Comparison of ENCODE assay signal across 1 cellular context in the genomic region with DNA sequence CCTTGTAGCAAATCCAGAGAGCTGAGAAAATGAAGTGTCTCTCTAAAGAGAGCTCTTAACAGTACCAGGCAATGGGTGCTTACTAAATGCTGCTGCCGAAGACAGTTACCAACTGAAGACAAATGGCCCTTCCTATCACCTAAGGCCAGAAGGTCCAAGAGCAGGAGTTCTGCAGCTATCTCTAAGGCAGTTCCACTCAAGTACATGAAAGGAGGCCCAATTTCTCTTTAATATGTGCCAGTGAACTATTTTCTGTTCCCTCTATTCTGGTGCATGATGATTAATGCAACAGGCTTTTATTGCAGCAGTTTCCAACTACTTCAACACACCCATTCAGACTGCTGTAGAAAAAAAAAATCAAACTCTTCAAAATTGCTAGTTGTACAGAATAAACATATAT.
TF ChIP-seq lines count a peak whose summit lies in the region.

No MANE protein-coding gene starts in this region.

TF ChIP-seq in K562, 482 proteins besides CTCF, POLR2A, EP300 and RAD21 (continued from another document and continues in another):
- TF ChIP-seq, protein P1, sequence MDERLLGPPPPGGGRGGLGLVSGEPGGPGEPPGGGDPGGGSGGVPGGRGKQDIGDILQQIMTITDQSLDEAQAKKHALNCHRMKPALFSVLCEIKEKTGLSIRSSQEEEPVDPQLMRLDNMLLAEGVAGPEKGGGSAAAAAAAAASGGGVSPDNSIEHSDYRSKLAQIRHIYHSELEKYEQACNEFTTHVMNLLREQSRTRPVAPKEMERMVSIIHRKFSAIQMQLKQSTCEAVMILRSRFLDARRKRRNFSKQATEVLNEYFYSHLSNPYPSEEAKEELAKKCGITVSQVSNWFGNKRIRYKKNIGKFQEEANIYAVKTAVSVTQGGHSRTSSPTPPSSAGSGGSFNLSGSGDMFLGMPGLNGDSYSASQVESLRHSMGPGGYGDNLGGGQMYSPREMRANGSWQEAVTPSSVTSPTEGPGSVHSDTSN (CRISPR knock-in tag; IDR thresholded peaks at IDR 0.05; ENCODE audit: low read depth) = no peak
- TF ChIP-seq, protein P1 (tag; conservative IDR thresholded peaks at IDR 0.05; ENCODE audit: low read depth) = peak; percentile 84
- peak; percentile 78 for TF ChIP-seq LEF1 (IDR thresholded peaks at IDR 0.05)
- TF ChIP-seq, protein P2, sequence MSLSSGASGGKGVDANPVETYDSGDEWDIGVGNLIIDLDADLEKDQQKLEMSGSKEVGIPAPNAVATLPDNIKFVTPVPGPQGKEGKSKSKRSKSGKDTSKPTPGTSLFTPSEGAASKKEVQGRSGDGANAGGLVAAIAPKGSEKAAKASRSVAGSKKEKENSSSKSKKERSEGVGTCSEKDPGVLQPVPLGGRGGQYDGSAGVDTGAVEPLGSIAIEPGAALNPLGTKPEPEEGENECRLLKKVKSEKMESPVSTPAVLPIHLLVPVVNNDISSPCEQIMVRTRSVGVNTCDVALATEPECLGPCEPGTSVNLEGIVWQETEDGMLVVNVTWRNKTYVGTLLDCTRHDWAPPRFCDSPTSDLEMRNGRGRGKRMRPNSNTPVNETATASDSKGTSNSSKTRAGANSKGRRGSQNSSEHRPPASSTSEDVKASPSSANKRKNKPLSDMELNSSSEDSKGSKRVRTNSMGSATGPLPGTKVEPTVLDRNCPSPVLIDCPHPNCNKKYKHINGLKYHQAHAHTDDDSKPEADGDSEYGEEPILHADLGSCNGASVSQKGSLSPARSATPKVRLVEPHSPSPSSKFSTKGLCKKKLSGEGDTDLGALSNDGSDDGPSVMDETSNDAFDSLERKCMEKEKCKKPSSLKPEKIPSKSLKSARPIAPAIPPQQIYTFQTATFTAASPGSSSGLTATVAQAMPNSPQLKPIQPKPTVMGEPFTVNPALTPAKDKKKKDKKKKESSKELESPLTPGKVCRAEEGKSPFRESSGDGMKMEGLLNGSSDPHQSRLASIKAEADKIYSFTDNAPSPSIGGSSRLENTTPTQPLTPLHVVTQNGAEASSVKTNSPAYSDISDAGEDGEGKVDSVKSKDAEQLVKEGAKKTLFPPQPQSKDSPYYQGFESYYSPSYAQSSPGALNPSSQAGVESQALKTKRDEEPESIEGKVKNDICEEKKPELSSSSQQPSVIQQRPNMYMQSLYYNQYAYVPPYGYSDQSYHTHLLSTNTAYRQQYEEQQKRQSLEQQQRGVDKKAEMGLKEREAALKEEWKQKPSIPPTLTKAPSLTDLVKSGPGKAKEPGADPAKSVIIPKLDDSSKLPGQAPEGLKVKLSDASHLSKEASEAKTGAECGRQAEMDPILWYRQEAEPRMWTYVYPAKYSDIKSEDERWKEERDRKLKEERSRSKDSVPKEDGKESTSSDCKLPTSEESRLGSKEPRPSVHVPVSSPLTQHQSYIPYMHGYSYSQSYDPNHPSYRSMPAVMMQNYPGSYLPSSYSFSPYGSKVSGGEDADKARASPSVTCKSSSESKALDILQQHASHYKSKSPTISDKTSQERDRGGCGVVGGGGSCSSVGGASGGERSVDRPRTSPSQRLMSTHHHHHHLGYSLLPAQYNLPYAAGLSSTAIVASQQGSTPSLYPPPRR (CRISPR knock-in tag; IDR thresholded peaks at IDR 0.05; ENCODE audit: borderline replicate concordance) = no peak
- TF ChIP-seq HNRNPK (IDR thresholded peaks at IDR 0.05; ENCODE audit: low read depth, low read length, poor library complexity, severe bottlenecking) = no peak
- TF ChIP-seq ZNF57 (CRISPR knock-in tag; IDR thresholded peaks at IDR 0.05) = no peak
- TF ChIP-seq EGR1 (conservative IDR thresholded peaks at IDR 0.05) = no peak
- no peak for TF ChIP-seq ZNF695 (CRISPR knock-in tag; IDR thresholded peaks at IDR 0.05)
- TF ChIP-seq, protein P3, sequence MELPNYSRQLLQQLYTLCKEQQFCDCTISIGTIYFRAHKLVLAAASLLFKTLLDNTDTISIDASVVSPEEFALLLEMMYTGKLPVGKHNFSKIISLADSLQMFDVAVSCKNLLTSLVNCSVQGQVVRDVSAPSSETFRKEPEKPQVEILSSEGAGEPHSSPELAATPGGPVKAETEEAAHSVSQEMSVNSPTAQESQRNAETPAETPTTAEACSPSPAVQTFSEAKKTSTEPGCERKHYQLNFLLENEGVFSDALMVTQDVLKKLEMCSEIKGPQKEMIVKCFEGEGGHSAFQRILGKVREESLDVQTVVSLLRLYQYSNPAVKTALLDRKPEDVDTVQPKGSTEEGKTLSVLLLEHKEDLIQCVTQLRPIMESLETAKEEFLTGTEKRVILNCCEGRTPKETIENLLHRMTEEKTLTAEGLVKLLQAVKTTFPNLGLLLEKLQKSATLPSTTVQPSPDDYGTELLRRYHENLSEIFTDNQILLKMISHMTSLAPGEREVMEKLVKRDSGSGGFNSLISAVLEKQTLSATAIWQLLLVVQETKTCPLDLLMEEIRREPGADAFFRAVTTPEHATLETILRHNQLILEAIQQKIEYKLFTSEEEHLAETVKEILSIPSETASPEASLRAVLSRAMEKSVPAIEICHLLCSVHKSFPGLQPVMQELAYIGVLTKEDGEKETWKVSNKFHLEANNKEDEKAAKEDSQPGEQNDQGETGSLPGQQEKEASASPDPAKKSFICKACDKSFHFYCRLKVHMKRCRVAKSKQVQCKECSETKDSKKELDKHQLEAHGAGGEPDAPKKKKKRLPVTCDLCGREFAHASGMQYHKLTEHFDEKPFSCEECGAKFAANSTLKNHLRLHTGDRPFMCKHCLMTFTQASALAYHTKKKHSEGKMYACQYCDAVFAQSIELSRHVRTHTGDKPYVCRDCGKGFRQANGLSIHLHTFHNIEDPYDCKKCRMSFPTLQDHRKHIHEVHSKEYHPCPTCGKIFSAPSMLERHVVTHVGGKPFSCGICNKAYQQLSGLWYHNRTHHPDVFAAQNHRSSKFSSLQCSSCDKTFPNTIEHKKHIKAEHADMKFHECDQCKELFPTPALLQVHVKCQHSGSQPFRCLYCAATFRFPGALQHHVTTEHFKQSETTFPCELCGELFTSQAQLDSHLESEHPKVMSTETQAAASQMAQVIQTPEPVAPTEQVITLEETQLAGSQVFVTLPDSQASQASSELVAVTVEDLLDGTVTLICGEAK (IDR thresholded peaks at IDR 0.05) = no peak
- TF ChIP-seq, protein P3 (CRISPR knock-in tag; IDR thresholded peaks at IDR 0.05) = no peak
- TF ChIP-seq, protein P4, sequence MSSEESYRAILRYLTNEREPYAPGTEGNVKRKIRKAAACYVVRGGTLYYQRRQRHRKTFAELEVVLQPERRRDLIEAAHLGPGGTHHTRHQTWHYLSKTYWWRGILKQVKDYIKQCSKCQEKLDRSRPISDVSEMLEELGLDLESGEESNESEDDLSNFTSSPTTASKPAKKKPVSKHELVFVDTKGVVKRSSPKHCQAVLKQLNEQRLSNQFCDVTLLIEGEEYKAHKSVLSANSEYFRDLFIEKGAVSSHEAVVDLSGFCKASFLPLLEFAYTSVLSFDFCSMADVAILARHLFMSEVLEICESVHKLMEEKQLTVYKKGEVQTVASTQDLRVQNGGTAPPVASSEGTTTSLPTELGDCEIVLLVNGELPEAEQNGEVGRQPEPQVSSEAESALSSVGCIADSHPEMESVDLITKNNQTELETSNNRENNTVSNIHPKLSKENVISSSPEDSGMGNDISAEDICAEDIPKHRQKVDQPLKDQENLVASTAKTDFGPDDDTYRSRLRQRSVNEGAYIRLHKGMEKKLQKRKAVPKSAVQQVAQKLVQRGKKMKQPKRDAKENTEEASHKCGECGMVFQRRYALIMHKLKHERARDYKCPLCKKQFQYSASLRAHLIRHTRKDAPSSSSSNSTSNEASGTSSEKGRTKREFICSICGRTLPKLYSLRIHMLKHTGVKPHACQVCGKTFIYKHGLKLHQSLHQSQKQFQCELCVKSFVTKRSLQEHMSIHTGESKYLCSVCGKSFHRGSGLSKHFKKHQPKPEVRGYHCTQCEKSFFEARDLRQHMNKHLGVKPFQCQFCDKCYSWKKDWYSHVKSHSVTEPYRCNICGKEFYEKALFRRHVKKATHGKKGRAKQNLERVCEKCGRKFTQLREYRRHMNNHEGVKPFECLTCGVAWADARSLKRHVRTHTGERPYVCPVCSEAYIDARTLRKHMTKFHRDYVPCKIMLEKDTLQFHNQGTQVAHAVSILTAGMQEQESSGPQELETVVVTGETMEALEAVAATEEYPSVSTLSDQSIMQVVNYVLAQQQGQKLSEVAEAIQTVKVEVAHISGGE (CRISPR knock-in tag; IDR thresholded peaks at IDR 0.05) = no peak
- TF ChIP-seq MTA2 (IDR thresholded peaks at IDR 0.05; ENCODE audit: low read depth) = peak; percentile 74
- TF ChIP-seq SMARCE1 (IDR thresholded peaks at IDR 0.05) = no peak
- 0 out of 2 replicates have a peak, but pooled peaks have one; percentile 28 for TF ChIP-seq PML (IDR thresholded peaks at IDR 0.05; ENCODE audit: low read length)
- peak; percentile 83 for TF ChIP-seq TEAD4 (IDR thresholded peaks at IDR 0.05; ENCODE audit: low read length)
- TF ChIP-seq TEAD4 (CRISPR knock-in tag; IDR thresholded peaks at IDR 0.05; ENCODE audit: borderline replicate concordance) = no peak
- TF ChIP-seq BRF1 (IDR thresholded peaks at IDR 0.05; ENCODE audit: borderline replicate concordance, extremely low read depth, insufficient read length) = no peak
- TF ChIP-seq, protein P5, sequence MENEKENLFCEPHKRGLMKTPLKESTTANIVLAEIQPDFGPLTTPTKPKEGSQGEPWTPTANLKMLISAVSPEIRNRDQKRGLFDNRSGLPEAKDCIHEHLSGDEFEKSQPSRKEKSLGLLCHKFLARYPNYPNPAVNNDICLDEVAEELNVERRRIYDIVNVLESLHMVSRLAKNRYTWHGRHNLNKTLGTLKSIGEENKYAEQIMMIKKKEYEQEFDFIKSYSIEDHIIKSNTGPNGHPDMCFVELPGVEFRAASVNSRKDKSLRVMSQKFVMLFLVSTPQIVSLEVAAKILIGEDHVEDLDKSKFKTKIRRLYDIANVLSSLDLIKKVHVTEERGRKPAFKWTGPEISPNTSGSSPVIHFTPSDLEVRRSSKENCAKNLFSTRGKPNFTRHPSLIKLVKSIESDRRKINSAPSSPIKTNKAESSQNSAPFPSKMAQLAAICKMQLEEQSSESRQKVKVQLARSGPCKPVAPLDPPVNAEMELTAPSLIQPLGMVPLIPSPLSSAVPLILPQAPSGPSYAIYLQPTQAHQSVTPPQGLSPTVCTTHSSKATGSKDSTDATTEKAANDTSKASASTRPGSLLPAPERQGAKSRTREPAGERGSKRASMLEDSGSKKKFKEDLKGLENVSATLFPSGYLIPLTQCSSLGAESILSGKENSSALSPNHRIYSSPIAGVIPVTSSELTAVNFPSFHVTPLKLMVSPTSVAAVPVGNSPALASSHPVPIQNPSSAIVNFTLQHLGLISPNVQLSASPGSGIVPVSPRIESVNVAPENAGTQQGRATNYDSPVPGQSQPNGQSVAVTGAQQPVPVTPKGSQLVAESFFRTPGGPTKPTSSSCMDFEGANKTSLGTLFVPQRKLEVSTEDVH (IDR thresholded peaks at IDR 0.05; ENCODE audit: low read depth, partially characterized antibody) = no peak
- TF ChIP-seq DPF2 (IDR thresholded peaks at IDR 0.05) = peak; percentile 81
- no peak for TF ChIP-seq MEF2A (IDR thresholded peaks at IDR 0.05; ENCODE audit: control insufficient read depth, low read depth, low read length)
- peak; percentile 92 for TF ChIP-seq TCF3 (CRISPR knock-in tag; IDR thresholded peaks at IDR 0.05)
- 0 out of 4 replicates have a peak, but pooled peaks of 1 of the 2 experiments have one; percentile 30 for TF ChIP-seq RCOR1 (IDR thresholded peaks at IDR 0.05; ENCODE audit: borderline replicate concordance in 1 of 2, low read depth in 2 of 2, low read length in 2 of 2)
- TF ChIP-seq ZNF77 (CRISPR knock-in tag; IDR thresholded peaks at IDR 0.05) = no peak
- TF ChIP-seq ZC3H11A (IDR thresholded peaks at IDR 0.05; ENCODE audit: low read depth, low read length) = no peak
- TF ChIP-seq STAT5A (IDR thresholded peaks at IDR 0.05; ENCODE audit: borderline replicate concordance, low read length) = peak; percentile 73
- TF ChIP-seq BDP1 (IDR thresholded peaks at IDR 0.05; ENCODE audit: insufficient read depth, insufficient read length) = no peak
- peak; percentile 75; the same call in 1 of the 2 replicates for TF ChIP-seq SMARCA4 (IDR thresholded peaks at IDR 0.05)
- TF ChIP-seq ZNF561 (CRISPR knock-in tag; conservative IDR thresholded peaks at IDR 0.05) = no peak
- TF ChIP-seq, protein P6, sequence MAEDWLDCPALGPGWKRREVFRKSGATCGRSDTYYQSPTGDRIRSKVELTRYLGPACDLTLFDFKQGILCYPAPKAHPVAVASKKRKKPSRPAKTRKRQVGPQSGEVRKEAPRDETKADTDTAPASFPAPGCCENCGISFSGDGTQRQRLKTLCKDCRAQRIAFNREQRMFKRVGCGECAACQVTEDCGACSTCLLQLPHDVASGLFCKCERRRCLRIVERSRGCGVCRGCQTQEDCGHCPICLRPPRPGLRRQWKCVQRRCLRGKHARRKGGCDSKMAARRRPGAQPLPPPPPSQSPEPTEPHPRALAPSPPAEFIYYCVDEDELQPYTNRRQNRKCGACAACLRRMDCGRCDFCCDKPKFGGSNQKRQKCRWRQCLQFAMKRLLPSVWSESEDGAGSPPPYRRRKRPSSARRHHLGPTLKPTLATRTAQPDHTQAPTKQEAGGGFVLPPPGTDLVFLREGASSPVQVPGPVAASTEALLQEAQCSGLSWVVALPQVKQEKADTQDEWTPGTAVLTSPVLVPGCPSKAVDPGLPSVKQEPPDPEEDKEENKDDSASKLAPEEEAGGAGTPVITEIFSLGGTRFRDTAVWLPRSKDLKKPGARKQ (CRISPR knock-in tag; IDR thresholded peaks at IDR 0.05) = no peak
- peak; percentile 83 for TF ChIP-seq POLR2AphosphoS5 (IDR thresholded peaks at IDR 0.05; ENCODE audit: control insufficient read depth, insufficient read depth, low read depth, low read length)
